ENCODE assay signal across 19 cellular contexts in the genomic region with DNA sequence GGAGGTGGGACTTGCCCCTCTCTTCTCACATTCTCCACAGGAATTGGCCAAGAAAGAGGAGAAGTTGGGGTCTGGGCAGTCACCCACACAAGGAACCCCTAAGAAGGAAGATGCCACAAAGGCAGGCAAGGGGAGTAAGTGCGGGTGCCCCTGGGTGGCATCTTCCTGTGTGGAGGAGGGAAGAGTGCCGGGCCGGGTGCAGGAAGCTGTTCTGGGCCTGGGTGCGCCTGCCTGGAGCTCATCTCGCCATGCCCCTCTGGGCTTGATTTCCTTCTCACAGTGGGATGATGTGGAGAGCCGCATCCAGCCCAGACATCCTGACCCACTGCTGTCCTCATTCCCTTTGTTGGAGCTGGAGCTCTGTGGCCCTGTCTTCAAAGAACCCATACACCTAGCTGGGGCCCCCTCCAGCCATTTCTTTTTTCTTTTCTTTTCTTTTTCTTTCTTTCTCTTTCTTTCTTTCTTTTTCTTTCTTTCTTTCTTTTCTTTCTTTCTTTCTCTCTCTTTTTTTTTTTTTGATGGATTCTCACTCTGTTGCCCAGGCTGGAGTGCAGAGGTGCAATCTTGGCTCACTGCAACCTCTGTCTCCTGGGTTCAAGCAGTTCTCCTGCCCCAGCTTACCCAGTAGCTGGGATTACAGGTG. TPM values are rescaled to one million over a fixed set of nuclear protein-coding genes. Genes with fewer than 3 reads are reported as not detected.
DNase-seq lines count a peak whose midpoint lies in the region; ATAC-seq, FAIRE-seq and TF ChIP-seq lines count a peak whose summit lies in the region.
"Had no signal": no experiment of that assay in that cellular context is flagged by ENCODE, and none has a peak within 500 bp of the region (broad histone marks: within the 10 kb centered on the region; RNA-seq: fewer than 3 reads in every experiment).

No MANE protein-coding gene starts in this region.

- H3K27me3 Mint-ChIP-seq in nephron progenitor cell (ENCODE audit: low read depth, poor library complexity), result peaks cover 73% of the 10 kb centered on the region

- 35% methylated on average over 6 of the region's 6 CpGs for WGBS in K562 (ENCODE audit: insufficient coverage, low coverage, missing lambda C conversion rate)
- no CpG with 5 or more reads among the region's 6 CpGs for WGBS in neuronal stem cell (ENCODE audit: extremely low coverage in 2 of 2, insufficient read length in 2 of 2, insufficient replicate concordance in 1 of 2), 2 donors
- 54 to 72% (median 61%) methylated on average over 5 to 6 of the region's 6 CpGs for WGBS in spleen, 5 donors

- H3K27ac Mint-ChIP-seq in nephron progenitor cell, result no peak overlapping the region
- H3K27ac Mint-ChIP-seq: CD4-positive, alpha-beta T cell; H9 had no signal

- no peak for TF ChIP-seq POLR2A in K562 (conservative IDR thresholded peaks at IDR 0.05)
- TF ChIP-seq POLR2A in spleen (IDR thresholded peaks at IDR 0.05), result no peak

- no peak overlapping the region for H3K4me3 Mint-ChIP-seq in nephron progenitor cell
- H3K4me3 Mint-ChIP-seq: CD4-positive, alpha-beta T cell; H9 had no signal

- no peak overlapping the region for H3K4me3 ChIP-seq in K562
- no peak overlapping the region for H3K4me3 ChIP-seq in neuronal stem cell (ENCODE audit: low read length in 2 of 2)
- no peak overlapping the region for H3K4me3 ChIP-seq in spleen
- H3K4me3 ChIP-seq: A549 had no signal

- POLR2A ChIA-PET in K562 (lab: Yijun Ruan, JAX), result interaction anchor here (1.1 to 1.3 kb wide), 3 partner anchors 37 to 116 kb away, joined by 3 to 5 read pairs (median 4); no protein-coding TSS in a partner anchor

- H2AK5ac ChIP-seq in neuronal stem cell (ENCODE audit: low read depth, low read length), result peak overlapping the region; percentile 29

- FAIRE-seq in K562 (lab: Jason Lieb, UNC), result no peak
- FAIRE-seq: A549, D721Med, H1 had no signal

- H4K20me1 ChIP-seq in K562 (replicated peaks; ENCODE audit: control insufficient read depth, insufficient read depth, low read length), result no peaks in the 10 kb centered on the region; the same call in 1 of the 2 replicates

- H3K9ac ChIP-seq in K562 (ENCODE audit: insufficient read depth in 1 of 2, low read depth in 2 of 2, low read length in 2 of 2) (0 out of 4 replicates have a peak overlapping the region, but pooled peaks of 1 of the 2 experiments have one; percentile 18), neuronal stem cell (ENCODE audit: low read depth, low read length, poor library complexity) (no peak overlapping the region)

- peaks cover 9% of the 10 kb centered on the region for H3K36me3 Mint-ChIP-seq in nephron progenitor cell (ENCODE audit: low read depth)

- in situ Hi-C loops in K562 (cut with MboI), result loop anchor here (5.0 kb wide), 1 partner anchor 37 kb away; the partner anchor contains the start of gene PEAR1

- no peak overlapping the region for H4K91ac ChIP-seq in neuronal stem cell (ENCODE audit: low read depth, low read length, poor library complexity)

- H3K27ac ChIP-seq in K562 (ENCODE audit: extremely low read depth, low read depth, low read length), result no peak overlapping the region
- no peak overlapping the region for H3K27ac ChIP-seq in neuronal stem cell (replicated peaks; ENCODE audit: low read length)
- no peak overlapping the region for H3K27ac ChIP-seq in spleen
- H3K27ac ChIP-seq: 22Rv1, A549, C4-2B had no signal

- no peak overlapping the region for H3K4me2 ChIP-seq in K562 (ENCODE audit: insufficient read depth, low read length)
- no peak overlapping the region for H3K4me2 ChIP-seq in neuronal stem cell (ENCODE audit: insufficient read depth, low read length, poor library complexity, severe bottlenecking)
- H3K4me2 ChIP-seq: A549 had no signal

- H3K4ac ChIP-seq in neuronal stem cell (ENCODE audit: low read length), result no peak overlapping the region

- H3K4me1 ChIP-seq in K562 (replicated peaks in 1 of 2; ENCODE audit: control insufficient read depth in 2 of 2, insufficient read depth in 2 of 2, low read length in 2 of 2) (peaks cover 19% of the 10 kb centered on the region in 2 experiments; a peak in 4 of 5 replicates), neuronal stem cell (ENCODE audit: control insufficient read depth in 2 of 2, insufficient read depth in 1 of 2, low read depth in 1 of 2, low read length in 2 of 2) (peaks cover 3 to 9% of the 10 kb centered on the region in 2 donors), spleen (peaks cover 5 to 34% (median 18%) of the 10 kb centered on the region in 6 donors)
- H3K4me1 ChIP-seq: Caco-2 had no signal

- no peak for TF ChIP-seq EP300 in K562 (IDR thresholded peaks at IDR 0.05; ENCODE audit: low read length)

- H3K9me3 ChIP-seq in K562 (replicated peaks; ENCODE audit: control insufficient read depth, insufficient read depth, low read depth, low read length), result no peaks in the 10 kb centered on the region
- peaks cover 2 to 3% of the 10 kb centered on the region in 2 donors for H3K9me3 ChIP-seq in neuronal stem cell (replicated peaks in 1 of 2; ENCODE audit: control insufficient read depth in 2 of 2, insufficient read depth in 1 of 2, low read depth in 1 of 2, low read length in 2 of 2)
- H3K9me3 ChIP-seq in spleen, result no peaks in the 10 kb centered on the region
- H3K9me3 ChIP-seq: A549, Caco-2 had no signal

- H3K79me1 ChIP-seq in neuronal stem cell (ENCODE audit: low read depth, low read length), result no peaks in the 10 kb centered on the region

- H3K14ac ChIP-seq in neuronal stem cell (ENCODE audit: low read length), result no peak overlapping the region

- no peak for ATAC-seq in K562
- ATAC-seq: A549 had no signal

- H2AFZ ChIP-seq in K562 (ENCODE audit: low read depth, low read length) (no peak overlapping the region), neuronal stem cell (ENCODE audit: low read length) (no peak overlapping the region)

- CTCF ChIA-PET in K562 (lab: Yijun Ruan, JAX; ENCODE audit: low intra/inter-chr PET ratio), result no interaction called here

- H2BK15ac ChIP-seq in neuronal stem cell (ENCODE audit: low read length), result peak overlapping the region; percentile 12

- no peaks in the 10 kb centered on the region for H3K9me1 ChIP-seq in K562 (ENCODE audit: control insufficient read depth, insufficient read depth, low read length)

- H2BK5ac ChIP-seq in neuronal stem cell (ENCODE audit: low read length), result no peak overlapping the region

- BruUV-seq in K562 (replicated peaks; lab: Mats Ljungman, UMichigan), result no TSS peak

- H3K23ac ChIP-seq in neuronal stem cell (ENCODE audit: low read depth, low read length, poor library complexity), result no peak overlapping the region

- H3K9me3 Mint-ChIP-seq in nephron progenitor cell, result peaks cover 5% of the 10 kb centered on the region
- H3K9me3 Mint-ChIP-seq: CD4-positive, alpha-beta T cell; H9 had no signal

- no peaks in the 10 kb centered on the region for H3K27me3 ChIP-seq in K562 (ENCODE audit: control insufficient read depth in 2 of 2, insufficient read depth in 2 of 2, low read length in 2 of 2)
- H3K27me3 ChIP-seq in neuronal stem cell (ENCODE audit: control insufficient read depth in 3 of 3, insufficient read depth in 3 of 3, low read depth in 1 of 3, low read length in 3 of 3), result peaks cover 21 to 51% (median 39%) of the 10 kb centered on the region in 3 experiments
- H3K27me3 ChIP-seq in spleen (replicated peaks in 1 of 7), result peaks cover 0 to 67% (median 31%) of the 10 kb centered on the region in 7 donors

- TF ChIP-seq CTCF in K562 (IDR thresholded peaks at IDR 0.05 in 2 of 3, conservative IDR thresholded peaks at IDR 0.05 in 1 of 3; ENCODE audit: insufficient read depth in 2 of 3, low read depth in 1 of 3, low read length in 3 of 3), result no peak
- TF ChIP-seq CTCF in spleen (IDR thresholded peaks at IDR 0.05 in 8 of 11, conservative IDR thresholded peaks at IDR 0.05 in 3 of 11), result no peak
- no peak for TF ChIP-seq CTCF in nephron progenitor cell (IDR thresholded peaks at IDR 0.05)

- H3K36me3 ChIP-seq in K562 (ENCODE audit: control insufficient read depth, insufficient read depth, low read length) (no peaks in the 10 kb centered on the region), neuronal stem cell (replicated peaks in 1 of 2; ENCODE audit: control insufficient read depth in 2 of 2, insufficient read depth in 2 of 2, low read length in 2 of 2) (peaks cover 0 to 12% of the 10 kb centered on the region in 2 donors), spleen (peaks cover 0 to 4% (median 0%) of the 10 kb centered on the region in 6 donors)

- H4K8ac ChIP-seq in neuronal stem cell (ENCODE audit: low read depth, low read length), result no peak overlapping the region

- no peaks in the 10 kb centered on the region for H3K79me2 ChIP-seq in K562 (ENCODE audit: control insufficient read depth, insufficient read depth, low read length)

- H3K4me1 Mint-ChIP-seq in nephron progenitor cell, result peaks cover 12% of the 10 kb centered on the region

- no peak overlapping the region for H3K18ac ChIP-seq in neuronal stem cell (ENCODE audit: low read length)

- DNase-seq in DMS53 (lab: John Stamatoyannopoulos, UW) (peak; percentile 22), DMS53 treated with DMSO at 0.1 percent for 48 hours (lab: John Stamatoyannopoulos, UW; ENCODE audit: unreplicated experiment) (no peak), K562 (ENCODE audit: extremely low read depth in 1 of 4, low spot score in 3 of 4) (no peak), neuronal stem cell (ENCODE audit: low spot score) (no peak), spleen (peak; percentile 39), nephron progenitor cell (no peak)
- DNase-seq in activated CD8-positive, alpha-beta memory T cell treated with anti-CD3 and anti-CD28 coated beads, Interleukin-2, amount 50 U/mL, for 48 hours, result no peak
- DNase-seq: AML-193; Caco-2; CD4-positive, alpha-beta T cell; DMS79 treated with DMSO at 0.1 percent for 48 hours; GF-D8; H9 had no signal

- no peak overlapping the region for H2BK120ac ChIP-seq in neuronal stem cell (ENCODE audit: low read depth, low read length)

- intact Hi-C loops in K562 (cut with micrococcal nuclease), result loop anchor here (2.0 to 5.0 kb wide), 3 partner anchors 29 to 228 kb away; no protein-coding TSS in a partner anchor
- intact Hi-C loops in spleen (cut with DNase I; ENCODE audit: low total_unique reads), result no loop called here

- no peak overlapping the region for H2BK12ac ChIP-seq in neuronal stem cell (ENCODE audit: low read length)

- no peak for TF ChIP-seq RAD21 in K562 (CRISPR knock-in tag; conservative IDR thresholded peaks at IDR 0.05 in 1 of 2, IDR thresholded peaks at IDR 0.05 in 1 of 2)

RNA-seq across cellular contexts. Expression of gene LRRC71, which starts 9.3 kb away (rescaled TPM):
- 2.2 and 3.8 TPM in 2 replicates for total RNA-seq in K562 (2011; cell fraction: chromatin; rRNA removed; ENCODE audit: low replicate concordance)
- total RNA-seq in K562 (2011; cell fraction: nucleolus; rRNA removed), result 2.5 and 4.9 TPM in 2 replicates
- 2.4 and 2.8 TPM in 2 replicates for total RNA-seq in K562 (2011; cell fraction: nucleoplasm; rRNA removed)
- total RNA-seq in K562 (2014; rRNA removed), result 0.64 TPM in 1 of 2 replicates, not detected in the other
- total RNA-seq in K562 (2014; rRNA removed; fragmentation: Illumina TruSeq; extraction: Trizol), result 0.22 and 0.51 TPM in 2 replicates
- total RNA-seq in K562 (2015; rRNA removed; fragmentation: Illumina TruSeq; extraction: Trizol), result not detected in 2 replicates
- 0.45 and 1.2 TPM in 2 replicates for total RNA-seq in K562 (2021)
- 0.87 and 1.1 TPM in 2 replicates for polyA plus RNA-seq in K562 (2011; rRNA removed)
- 0.99 and 1.4 TPM in 2 replicates for polyA plus RNA-seq in K562 (2011; cell fraction: cytosol; rRNA removed)
- 2.4 and 4.3 TPM in 2 replicates for polyA plus RNA-seq in K562 (2011; cell fraction: nucleus; rRNA removed)
- polyA plus RNA-seq in K562 (2012), result 0.90 and 0.99 TPM in 2 replicates
- 0.06 and 0.51 TPM in 2 replicates for polyA plus RNA-seq in K562 (2014; fragmentation: Illumina TruSeq; extraction: Trizol)
- under 1 TPM; 0.23 to 0.38 TPM for polyA plus RNA-seq in K562 (2014; fragmentation: Nextera tagmentation; extraction: Ambion mirVana)
- polyA plus RNA-seq in K562 (2014; rRNA removed), result 0.19 and 0.91 TPM in 2 replicates
- 0.54 and 0.63 TPM in 2 replicates for polyA minus RNA-seq in K562 (2011; rRNA and poly(A)+ RNA removed)
- 1.5 TPM in 1 of 2 replicates, not detected in the other for polyA minus RNA-seq in K562 (2011; cell fraction: cytosol; rRNA and poly(A)+ RNA removed)
- polyA minus RNA-seq in K562 (2011; cell fraction: nucleus; rRNA and poly(A)+ RNA removed), result 1.1 and 1.4 TPM in 2 replicates
- 0.03 TPM for polyA plus RNA-seq in neuronal stem cell (2013, experiment 1 of 2)
- polyA plus RNA-seq in neuronal stem cell (2013, experiment 2 of 2), result 0.01 TPM
- total RNA-seq in spleen, result under 1 TPM in 3 of 7 donors, not detected in 4; 0.13 to 0.47 (median 0.23) TPM
- polyA plus RNA-seq in spleen, result under 1 TPM; 0.03 to 0.51 (median 0.43) TPM
- total RNA-seq: Caco-2; CD4-positive, alpha-beta T cell; H1; H9; HT-29 had no signal

RNA-seq across cellular contexts. Expression of gene PEAR1, which starts 36.2 kb away (rescaled TPM):
- 6.2 and 13.8 TPM in 2 replicates for total RNA-seq in K562 (2011; cell fraction: chromatin; rRNA removed; ENCODE audit: low replicate concordance)
- total RNA-seq in K562 (2011; cell fraction: nucleolus; rRNA removed), result 11.7 and 12.5 TPM in 2 replicates
- total RNA-seq in K562 (2011; cell fraction: nucleoplasm; rRNA removed), result 6.5 and 7.2 TPM in 2 replicates
- total RNA-seq in K562 (2014; rRNA removed), result 6.4 and 12.7 TPM in 2 replicates
- total RNA-seq in K562 (2014; rRNA removed; fragmentation: Illumina TruSeq; extraction: Trizol), result 2.5 and 2.6 TPM in 2 replicates
- total RNA-seq in K562 (2015; rRNA removed; fragmentation: Illumina TruSeq; extraction: Trizol), result 5.9 and 6.0 TPM in 2 replicates
- 5.2 and 6.1 TPM in 2 replicates for total RNA-seq in K562 (2021)
- polyA plus RNA-seq in K562 (2011; rRNA removed), result 13.9 and 16.6 TPM in 2 replicates
- polyA plus RNA-seq in K562 (2011; cell fraction: cytosol; rRNA removed), result 17.4 and 33.0 TPM in 2 replicates
- 30.0 and 34.3 TPM in 2 replicates for polyA plus RNA-seq in K562 (2011; cell fraction: nucleus; rRNA removed)
- 5.5 and 7.2 TPM in 2 replicates for polyA plus RNA-seq in K562 (2012)
- 6.8 and 9.8 TPM in 2 replicates for polyA plus RNA-seq in K562 (2014; fragmentation: Illumina TruSeq; extraction: Trizol)
- polyA plus RNA-seq in K562 (2014; fragmentation: Nextera tagmentation; extraction: Ambion mirVana), result 1 to 10 TPM in 1 of 2 experiments, under 1 TPM in 1; 0.87 to 1.1 TPM
- 7.0 and 9.1 TPM in 2 replicates for polyA plus RNA-seq in K562 (2014; rRNA removed)
- 6.3 and 7.1 TPM in 2 replicates for polyA minus RNA-seq in K562 (2011; rRNA and poly(A)+ RNA removed)
- 7.3 and 8.2 TPM in 2 replicates for polyA minus RNA-seq in K562 (2011; cell fraction: cytosol; rRNA and poly(A)+ RNA removed)
- polyA minus RNA-seq in K562 (2011; cell fraction: nucleus; rRNA and poly(A)+ RNA removed), result 6.3 and 12.1 TPM in 2 replicates
- 0.78 TPM for polyA plus RNA-seq in neuronal stem cell (2013, experiment 1 of 2)
- 0.62 TPM for polyA plus RNA-seq in neuronal stem cell (2013, experiment 2 of 2)
- 10 to 100 TPM; 16.1 to 28.3 (median 24.2) TPM for total RNA-seq in spleen
- polyA plus RNA-seq in spleen, result 1 to 10 TPM; 1.4 to 6.2 (median 2.6) TPM

Comparison
In these comparisons a context has a peak if more than half of its experiments do, and no peak if none do; other contexts are left out.
1. DNase-seq: peak in DMS53 (single experiment) and spleen (single experiment); none in DMS53 treated with DMSO at 0.1 percent for 48 hours (single experiment), K562 (0 of 4), neuronal stem cell (single experiment), activated CD8-positive, alpha-beta memory T cell treated with anti-CD3 and anti-CD28 coated beads, Interleukin-2, amount 50 U/mL, for 48 hours (single experiment) and nephron progenitor cell (single experiment).